ENCODE assay signal across 2 cellular contexts in the genomic region with DNA sequence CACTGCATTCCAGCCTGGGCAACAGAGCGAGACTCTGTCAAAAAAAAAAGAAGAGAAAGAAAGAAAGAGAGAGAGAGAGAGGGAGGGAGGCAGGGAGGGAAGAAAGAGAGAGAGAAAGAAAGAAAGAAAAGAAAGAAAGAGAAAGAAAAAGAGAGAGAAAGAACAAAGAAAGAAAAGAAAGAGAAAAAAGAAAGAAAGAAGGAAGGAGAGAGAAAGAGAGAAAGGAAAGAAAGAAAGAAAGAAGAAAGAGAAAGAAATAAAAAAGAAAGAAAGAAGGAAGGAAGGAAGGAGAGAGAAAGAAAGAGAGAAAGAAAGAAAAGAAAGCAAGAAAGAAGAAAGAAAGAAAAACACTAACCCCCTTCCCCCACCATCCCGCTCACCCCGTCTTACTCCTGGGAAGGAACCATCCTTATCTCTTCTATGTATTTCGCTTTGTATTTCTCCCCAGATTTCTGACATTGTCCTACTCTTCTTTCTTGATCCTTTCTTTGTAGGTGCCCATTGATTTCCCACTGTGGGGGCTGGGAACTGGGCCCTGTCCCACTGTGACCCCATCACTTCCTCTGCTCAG.
TF ChIP-seq lines count a peak whose summit lies in the region.

No MANE protein-coding gene starts in this region.

TF ChIP-seq in HepG2, 621 proteins besides CTCF, POLR2A, EP300 and RAD21:
- no peak for TF ChIP-seq ZFX (CRISPR knock-in tag; IDR thresholded peaks at IDR 0.05; ENCODE audit: low read depth)
- TF ChIP-seq MTF2 (CRISPR knock-in tag; IDR thresholded peaks at IDR 0.05; ENCODE audit: borderline replicate concordance): no peak
- no peak for TF ChIP-seq ADNP (CRISPR knock-in tag; IDR thresholded peaks at IDR 0.05)
- TF ChIP-seq MATR3 (CRISPR knock-in tag; IDR thresholded peaks at IDR 0.05): no peak
- no peak for TF ChIP-seq PITX1 (CRISPR knock-in tag; IDR thresholded peaks at IDR 0.05)
- TF ChIP-seq NPAS2 (CRISPR knock-in tag; IDR thresholded peaks at IDR 0.05; ENCODE audit: borderline replicate concordance): no peak
- no peak for TF ChIP-seq ARHGAP35 (CRISPR knock-in tag; IDR thresholded peaks at IDR 0.05; ENCODE audit: borderline replicate concordance)
- peak; percentile 68 for TF ChIP-seq SRSF9 (IDR thresholded peaks at IDR 0.05; ENCODE audit: borderline replicate concordance, insufficient read depth, low read depth, low read length, poor library complexity, severe bottlenecking)

TF ChIP-seq in HEK293, 187 proteins besides CTCF, POLR2A, EP300 and RAD21:
- TF ChIP-seq ZNF366 (tag by site-specific recombination; conservative IDR thresholded peaks at IDR 0.05) (peak; percentile 95), GLIS2 (tag by site-specific recombination; IDR thresholded peaks at IDR 0.05) (no peak), PRDM1 (tag by site-specific recombination; IDR thresholded peaks at IDR 0.05) (peak; percentile 89), ZNF324 (tag by site-specific recombination; IDR thresholded peaks at IDR 0.05) (no peak), ZNF660 (tag by site-specific recombination; IDR thresholded peaks at IDR 0.05) (no peak)
- TF ChIP-seq, protein P1, sequence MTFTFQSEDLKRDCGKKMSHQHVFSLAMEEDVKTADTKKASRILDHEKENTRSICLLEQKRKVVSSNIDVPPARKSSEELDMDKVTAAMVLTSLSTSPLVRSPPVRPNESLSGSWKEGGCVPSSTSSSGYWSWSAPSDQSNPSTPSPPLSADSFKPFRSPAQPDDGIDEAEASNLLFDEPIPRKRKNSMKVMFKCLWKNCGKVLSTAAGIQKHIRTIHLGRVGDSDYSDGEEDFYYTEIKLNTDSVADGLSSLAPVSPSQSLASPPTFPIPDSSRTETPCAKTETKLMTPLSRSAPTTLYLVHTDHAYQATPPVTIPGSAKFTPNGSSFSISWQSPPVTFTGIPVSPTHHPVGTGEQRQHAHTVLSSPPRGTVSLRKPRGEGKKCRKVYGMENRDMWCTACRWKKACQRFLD (tag by site-specific recombination; IDR thresholded peaks at IDR 0.05): no peak
TF ChIP-seq in HEK293: peak in this region for 2.
